Comparison of ENCODE assay signal across 24 cellular contexts in genomic region chr5:115807654-115808052, GRCh38.
"Had no signal": no experiment of that assay in that cellular context is flagged by ENCODE, and none has a peak within 500 bp of the region (broad histone marks: within the 10 kb centered on the region; RNA-seq: fewer than 3 reads in every experiment).

No MANE protein-coding gene starts in this region.

- H3K36me3 ChIP-seq: cardiac muscle cell, sigmoid colon, spleen, thyroid gland had no signal

- H3K27me3 ChIP-seq: cardiac muscle cell, sigmoid colon, thyroid gland had no signal

- H3K36me3 Mint-ChIP-seq: activated naive CD4-positive, alpha-beta T cell treated with anti-CD3 and anti-CD28 coated beads, Interleukin-2, amount 50 U/mL, for 24 hours; stimulated activated memory B cell treated with anti-CD40 and anti-IgM and Interleukin-4, amounts not matched to agents 10 μg/mL and 1 μg/mL and 100 μg/mL, for 72 hours had no signal

- H3K9me3 ChIP-seq: sigmoid colon, spleen, thyroid gland had no signal

- ATAC-seq: stimulated activated memory B cell treated with anti-CD40 and anti-IgM and Interleukin-4, amounts not matched to agents 10 μg/mL and 1 μg/mL and 100 μg/mL, for 72 hours had no signal

- H3K4me1 ChIP-seq: foreskin keratinocyte, sigmoid colon, spleen, thyroid gland had no signal

- H3K4me3 ChIP-seq: cardiac muscle cell, lung, sigmoid colon, SK-N-MC, spleen, thyroid gland had no signal

- H3K27ac Mint-ChIP-seq: activated naive CD4-positive, alpha-beta T cell treated with anti-CD3 and anti-CD28 coated beads, Interleukin-2, amount 50 U/mL, for 24 hours; nephron progenitor cell; stimulated activated memory B cell treated with anti-CD40 and anti-IgM and Interleukin-4, amounts not matched to agents 10 μg/mL and 1 μg/mL and 100 μg/mL, for 72 hours had no signal

- H3K4me3 Mint-ChIP-seq: activated CD4-positive, alpha-beta memory T cell treated with anti-CD3 and anti-CD28 coated beads, Interleukin-2, amount 10 ng/mL, durations not matched to agents 7 days and 5 days; activated naive CD4-positive, alpha-beta T cell treated with anti-CD3 and anti-CD28 coated beads, Interleukin-2, amount 50 U/mL, for 24 hours; nephron progenitor cell; stimulated activated memory B cell treated with anti-CD40 and anti-IgM and Interleukin-4, amounts not matched to agents 10 μg/mL and 1 μg/mL and 100 μg/mL, for 72 hours had no signal

- H3K9me3 Mint-ChIP-seq: activated CD4-positive, alpha-beta memory T cell treated with anti-CD3 and anti-CD28 coated beads, Interleukin-2, amount 10 ng/mL, durations not matched to agents 7 days and 5 days; activated naive CD4-positive, alpha-beta T cell treated with anti-CD3 and anti-CD28 coated beads, Interleukin-2, amount 50 U/mL, for 24 hours; nephron progenitor cell; stimulated activated memory B cell treated with anti-CD40 and anti-IgM and Interleukin-4, amounts not matched to agents 10 μg/mL and 1 μg/mL and 100 μg/mL, for 72 hours had no signal

- H3K4me1 Mint-ChIP-seq: nephron progenitor cell; stimulated activated memory B cell treated with anti-CD40 and anti-IgM and Interleukin-4, amounts not matched to agents 10 μg/mL and 1 μg/mL and 100 μg/mL, for 72 hours had no signal

- H3K27ac ChIP-seq: cardiac muscle cell, epithelial cell of prostate, foreskin keratinocyte, sigmoid colon, SK-N-MC, spleen, thyroid gland had no signal

- DNase-seq: activated CD4-positive, alpha-beta memory T cell treated with anti-CD3 and anti-CD28 coated beads, Interleukin-2, amount 10 ng/mL, durations not matched to agents 7 days and 5 days; activated CD4-positive, alpha-beta T cell treated with anti-CD3 and anti-CD28 coated beads for 1 hour; activated CD8-positive, alpha-beta memory T cell treated with anti-CD3 and anti-CD28 coated beads, Interleukin-2, amount 50 U/mL, for 48 hours; activated effector memory CD4-positive, alpha-beta T cell treated with Interleukin-2 at 50 U/mL for 16 hours; activated T-cell treated with anti-CD3 and anti-CD28 coated beads, Interleukin-2, amount 50 U/mL, for 48 hours; amniotic stem cell; dermis blood vessel endothelial cell; effector memory CD4-positive, alpha-beta T cell; hippocampal formation; islet precursor cell; nephron progenitor cell; nucleus accumbens; sigmoid colon; spleen; stimulated activated CD4-positive, alpha-beta T cell treated with anti-CD3 and anti-CD28 coated beads, Interleukin-4, amount 100 ng/mL, for 4 hours; T1000; thyroid gland had no signal
